Comparison of ENCODE assay signal across 16 cellular contexts in genomic region chr5:179253730-179254129, GRCh38.
DNase-seq lines count a peak whose midpoint lies in the region; ATAC-seq and TF ChIP-seq lines count a peak whose summit lies in the region.
"Had no signal": no experiment of that assay in that cellular context is flagged by ENCODE, and none has a peak within 500 bp of the region (broad histone marks: within the 10 kb centered on the region; RNA-seq: fewer than 3 reads in every experiment).

No MANE protein-coding gene starts in this region.

- POLR2A ChIA-PET in activated naive CD8-positive, alpha-beta T cell treated with anti-CD3 and anti-CD28 coated beads, Interleukin-2, amount 10 ng/mL, durations not matched to agents 7 days and 5 days (lab: Charles Lee) = no interaction called here

- H3K36me3 Mint-ChIP-seq in activated naive CD8-positive, alpha-beta T cell treated with anti-CD3 and anti-CD28 coated beads, Interleukin-2, amount 10 ng/mL, durations not matched to agents 7 days and 5 days = no peaks in the 10 kb centered on the region
- no peaks in the 10 kb centered on the region for H3K36me3 Mint-ChIP-seq in activated naive CD8-positive, alpha-beta T cell treated with anti-CD3 and anti-CD28 coated beads, Interleukin-2, amount 50 U/mL, for 24 hours (ENCODE audit: low read depth)
- H3K36me3 Mint-ChIP-seq in glutamatergic neuron (ENCODE audit: unreplicated experiment) = peaks cover 6% of the 10 kb centered on the region
- H3K36me3 Mint-ChIP-seq: CD14-positive monocyte had no signal

- no peaks in the 10 kb centered on the region for H3K36me3 ChIP-seq in brain microvascular endothelial cell (replicated peaks)
- H3K36me3 ChIP-seq: HAP-1 had no signal

- intact Hi-C loops in sciatic nerve (cut with DNase I) = no loop called here

- in situ Hi-C loops in brain microvascular endothelial cell (cut with HindIII; ENCODE audit: low pct_ligation_motif_present, low sequenced_read_pairs) = no loop called here

- no peaks in the 10 kb centered on the region for H3K4me1 Mint-ChIP-seq in activated naive CD8-positive, alpha-beta T cell treated with anti-CD3 and anti-CD28 coated beads, Interleukin-2, amount 10 ng/mL, durations not matched to agents 7 days and 5 days
- H3K4me1 Mint-ChIP-seq in activated naive CD8-positive, alpha-beta T cell treated with anti-CD3 and anti-CD28 coated beads, Interleukin-2, amount 50 U/mL, for 24 hours = no peaks in the 10 kb centered on the region
- H3K4me1 Mint-ChIP-seq in glutamatergic neuron (ENCODE audit: low read depth, unreplicated experiment) = peaks cover 10% of the 10 kb centered on the region
- H3K4me1 Mint-ChIP-seq: CD14-positive monocyte had no signal

- H3K4me3 Mint-ChIP-seq in activated naive CD8-positive, alpha-beta T cell treated with anti-CD3 and anti-CD28 coated beads, Interleukin-2, amount 10 ng/mL, durations not matched to agents 7 days and 5 days = no peak overlapping the region
- no peak overlapping the region for H3K4me3 Mint-ChIP-seq in activated naive CD8-positive, alpha-beta T cell treated with anti-CD3 and anti-CD28 coated beads, Interleukin-2, amount 50 U/mL, for 24 hours
- no peak overlapping the region for H3K4me3 Mint-ChIP-seq in glutamatergic neuron (ENCODE audit: unreplicated experiment)
- H3K4me3 Mint-ChIP-seq: CD14-positive monocyte had no signal

- H3K27ac ChIP-seq in brain microvascular endothelial cell = no peak overlapping the region

- no peaks in the 10 kb centered on the region for H3K9me3 Mint-ChIP-seq in activated naive CD8-positive, alpha-beta T cell treated with anti-CD3 and anti-CD28 coated beads, Interleukin-2, amount 10 ng/mL, durations not matched to agents 7 days and 5 days
- H3K9me3 Mint-ChIP-seq in activated naive CD8-positive, alpha-beta T cell treated with anti-CD3 and anti-CD28 coated beads, Interleukin-2, amount 50 U/mL, for 24 hours = no peaks in the 10 kb centered on the region
- peaks cover 7% of the 10 kb centered on the region for H3K9me3 Mint-ChIP-seq in glutamatergic neuron (ENCODE audit: unreplicated experiment)
- H3K9me3 Mint-ChIP-seq: CD14-positive monocyte had no signal

- ATAC-seq in activated naive CD8-positive, alpha-beta T cell treated with anti-CD3 and anti-CD28 coated beads, Interleukin-2, amount 10 ng/mL, durations not matched to agents 7 days and 5 days (ENCODE audit: low read depth) = no peak
- ATAC-seq in activated naive CD8-positive, alpha-beta T cell treated with anti-CD3 and anti-CD28 coated beads, Interleukin-2, amount 50 U/mL, for 24 hours = no peak
- no peak for ATAC-seq in sciatic nerve
- ATAC-seq: PC-3 had no signal

- TF ChIP-seq CTCF in glutamatergic neuron (IDR thresholded peaks at IDR 0.05; ENCODE audit: partially characterized antibody, unreplicated experiment) (no peak), brain microvascular endothelial cell (IDR thresholded peaks at IDR 0.05; ENCODE audit: low read depth, low read length, missing control alignments) (no peak), GM20000 (IDR thresholded peaks at IDR 0.05; ENCODE audit: extremely low read depth, missing control alignments) (no peak)

- no peak overlapping the region for H3K4me3 ChIP-seq in brain microvascular endothelial cell (ENCODE audit: low read depth, low read length)
- H3K4me3 ChIP-seq: HAP-1 had no signal

- H3K27ac Mint-ChIP-seq in activated naive CD8-positive, alpha-beta T cell treated with anti-CD3 and anti-CD28 coated beads, Interleukin-2, amount 10 ng/mL, durations not matched to agents 7 days and 5 days = no peak overlapping the region
- H3K27ac Mint-ChIP-seq in activated naive CD8-positive, alpha-beta T cell treated with anti-CD3 and anti-CD28 coated beads, Interleukin-2, amount 50 U/mL, for 24 hours = no peak overlapping the region
- H3K27ac Mint-ChIP-seq in glutamatergic neuron (ENCODE audit: unreplicated experiment) = no peak overlapping the region
- H3K27ac Mint-ChIP-seq: CD14-positive monocyte had no signal

- no peaks in the 10 kb centered on the region for H3K27me3 ChIP-seq in brain microvascular endothelial cell (replicated peaks)

- peak; percentile 10 for DNase-seq in activated naive CD8-positive, alpha-beta T cell treated with anti-CD3 and anti-CD28 coated beads, Interleukin-2, amount 10 ng/mL, durations not matched to agents 7 days and 5 days
- DNase-seq in activated naive CD8-positive, alpha-beta T cell treated with anti-CD3 and anti-CD28 coated beads, Interleukin-2, amount 50 U/mL, for 24 hours = no peak
- DNase-seq in glutamatergic neuron (peak; percentile 3), sciatic nerve (ENCODE audit: low spot score) (peak; percentile 33), epidermal melanocyte (ENCODE audit: insufficient read length, low spot score) (no peak), brain microvascular endothelial cell (no peak), GM20000 (ENCODE audit: low spot score) (no peak)
- DNase-seq: COR-L47, DMS153, EL, MM.1S, NCI-H1105, NCI-H187, PC-3 had no signal

- peaks cover 9% of the 10 kb centered on the region for H3K27me3 Mint-ChIP-seq in activated naive CD8-positive, alpha-beta T cell treated with anti-CD3 and anti-CD28 coated beads, Interleukin-2, amount 10 ng/mL, durations not matched to agents 7 days and 5 days
- H3K27me3 Mint-ChIP-seq in activated naive CD8-positive, alpha-beta T cell treated with anti-CD3 and anti-CD28 coated beads, Interleukin-2, amount 50 U/mL, for 24 hours = peaks cover 5% of the 10 kb centered on the region
- peaks cover 3% of the 10 kb centered on the region for H3K27me3 Mint-ChIP-seq in glutamatergic neuron (ENCODE audit: unreplicated experiment)

Comparison
In these comparisons a context has a peak if more than half of its experiments do, and no peak if none do; other contexts are left out.
1. DNase-seq: peak in activated naive CD8-positive, alpha-beta T cell treated with anti-CD3 and anti-CD28 coated beads, Interleukin-2, amount 10 ng/mL, durations not matched to agents 7 days and 5 days (single experiment), glutamatergic neuron (single experiment) and sciatic nerve (single experiment); none in activated naive CD8-positive, alpha-beta T cell treated with anti-CD3 and anti-CD28 coated beads, Interleukin-2, amount 50 U/mL, for 24 hours (single experiment), epidermal melanocyte (single experiment), brain microvascular endothelial cell (single experiment) and GM20000 (single experiment).